ENCODE assay signal across 13 cellular contexts in the genomic region with DNA sequence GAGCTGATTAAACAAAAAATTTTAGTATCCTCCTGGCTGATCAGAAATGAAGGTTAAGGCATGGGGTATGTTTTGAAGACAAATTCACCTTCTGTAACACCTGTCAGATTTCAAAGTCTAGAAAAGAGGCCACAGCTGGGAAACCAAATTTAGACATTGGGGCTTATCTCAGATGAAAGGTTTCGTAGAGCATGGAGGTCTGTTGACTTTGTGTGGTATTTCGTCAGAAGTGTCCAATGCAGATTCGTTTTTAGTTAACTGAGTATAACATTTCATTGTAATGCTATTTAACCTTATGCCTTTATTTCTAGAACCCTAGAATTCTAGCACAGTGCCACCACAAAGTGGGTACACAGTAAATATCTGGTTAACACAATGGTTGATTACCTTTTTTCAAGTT.
DNase-seq lines count a peak whose midpoint lies in the region; ATAC-seq and TF ChIP-seq lines count a peak whose summit lies in the region.
"Had no signal": no experiment of that assay in that cellular context is flagged by ENCODE, and none has a peak within 500 bp of the region (broad histone marks: within the 10 kb centered on the region; RNA-seq: fewer than 3 reads in every experiment).

No MANE protein-coding gene starts in this region.

- H3K9me3 ChIP-seq in HEK293 (ENCODE audit: control insufficient read depth, insufficient read depth, low read depth, low read length) (no peaks in the 10 kb centered on the region), esophagus muscularis mucosa (no peaks in the 10 kb centered on the region)
- H3K9me3 ChIP-seq: suprapubic skin had no signal

- peaks cover 3% of the 10 kb centered on the region for H3K36me3 Mint-ChIP-seq in nephron (ENCODE audit: low read depth)
- no peaks in the 10 kb centered on the region for H3K36me3 Mint-ChIP-seq in activated T-cell treated with anti-CD3 and anti-CD28 coated beads, Interleukin-2, amount 50 U/mL, for 72 hours (ENCODE audit: insufficient read depth in 2 of 2)
- H3K36me3 Mint-ChIP-seq in activated CD4-positive, alpha-beta memory T cell treated with anti-CD3 and anti-CD28 coated beads for 36 hours = no peaks in the 10 kb centered on the region

- H3K4me3 ChIP-seq in HEK293 (ENCODE audit: low read depth, low read length) (no peak overlapping the region), esophagus muscularis mucosa (no peak overlapping the region)
- H3K4me3 ChIP-seq: GM23248, suprapubic skin had no signal

- CTCF ChIA-PET in HEK293 (lab: Yijun Ruan, JAX) = no interaction called here
- CTCF ChIA-PET in activated CD4-positive, alpha-beta memory T cell treated with anti-CD3 and anti-CD28 coated beads for 36 hours (lab: Charles Lee) = interaction anchor here (1.0 kb wide), 1 partner anchor 9 kb away, joined by 3 read pairs; no protein-coding TSS in a partner anchor

- no peak for TF ChIP-seq EP300 in esophagus muscularis mucosa (IDR thresholded peaks at IDR 0.05)

- POLR2A ChIA-PET in HEK293 (lab: Yijun Ruan, JAX) = no interaction called here
- POLR2A ChIA-PET in activated CD4-positive, alpha-beta memory T cell treated with anti-CD3 and anti-CD28 coated beads for 36 hours (lab: Charles Lee) = no interaction called here

- no peaks in the 10 kb centered on the region for H3K9me3 Mint-ChIP-seq in nephron
- H3K9me3 Mint-ChIP-seq in activated T-cell treated with anti-CD3 and anti-CD28 coated beads, Interleukin-2, amount 50 U/mL, for 72 hours = no peaks in the 10 kb centered on the region
- no peaks in the 10 kb centered on the region for H3K9me3 Mint-ChIP-seq in activated CD4-positive, alpha-beta memory T cell treated with anti-CD3 and anti-CD28 coated beads for 36 hours
- H3K9me3 Mint-ChIP-seq: activated naive CD4-positive, alpha-beta T cell treated with anti-CD3 and anti-CD28 coated beads for 36 hours; naive B cell had no signal

- H3K27me3 ChIP-seq in esophagus muscularis mucosa = no peaks in the 10 kb centered on the region
- H3K27me3 ChIP-seq: suprapubic skin had no signal

- no peak for TF ChIP-seq POLR2A in esophagus muscularis mucosa (IDR thresholded peaks at IDR 0.05; ENCODE audit: low read depth)

- H3K4me1 Mint-ChIP-seq in nephron = peaks cover 88% of the 10 kb centered on the region
- peaks cover 70% of the 10 kb centered on the region for H3K4me1 Mint-ChIP-seq in activated T-cell treated with anti-CD3 and anti-CD28 coated beads, Interleukin-2, amount 50 U/mL, for 72 hours (ENCODE audit: low read depth)
- peaks cover 51% of the 10 kb centered on the region for H3K4me1 Mint-ChIP-seq in activated CD4-positive, alpha-beta memory T cell treated with anti-CD3 and anti-CD28 coated beads for 36 hours (ENCODE audit: low read depth)

- no peak overlapping the region for H3K4me3 Mint-ChIP-seq in nephron
- no peak overlapping the region for H3K4me3 Mint-ChIP-seq in activated T-cell treated with anti-CD3 and anti-CD28 coated beads, Interleukin-2, amount 50 U/mL, for 72 hours
- no peak overlapping the region for H3K4me3 Mint-ChIP-seq in activated CD4-positive, alpha-beta memory T cell treated with anti-CD3 and anti-CD28 coated beads for 36 hours
- H3K4me3 Mint-ChIP-seq: activated naive CD4-positive, alpha-beta T cell treated with anti-CD3 and anti-CD28 coated beads for 36 hours; naive B cell had no signal

- no peaks in the 10 kb centered on the region for H3K27me3 Mint-ChIP-seq in nephron (ENCODE audit: low read depth)
- no peaks in the 10 kb centered on the region for H3K27me3 Mint-ChIP-seq in activated T-cell treated with anti-CD3 and anti-CD28 coated beads, Interleukin-2, amount 50 U/mL, for 72 hours (ENCODE audit: low read depth)
- H3K27me3 Mint-ChIP-seq in activated CD4-positive, alpha-beta memory T cell treated with anti-CD3 and anti-CD28 coated beads for 36 hours = no peaks in the 10 kb centered on the region

- WGBS in esophagus muscularis mucosa = 86% methylated on average over 3 of the region's 3 CpGs

- peaks cover 10% of the 10 kb centered on the region for H3K4me1 ChIP-seq in HEK293 (ENCODE audit: control insufficient read depth, insufficient read depth, low read length)
- peaks cover 50 to 96% (median 79%) of the 10 kb centered on the region in 4 donors for H3K4me1 ChIP-seq in esophagus muscularis mucosa

- H3K36me3 ChIP-seq in HEK293 (ENCODE audit: control insufficient read depth in 2 of 2, insufficient read depth in 1 of 2, low read length in 2 of 2) = no peaks in the 10 kb centered on the region
- no peaks in the 10 kb centered on the region for H3K36me3 ChIP-seq in esophagus muscularis mucosa
- H3K36me3 ChIP-seq: suprapubic skin had no signal

- DNase-seq in activated T-cell treated with anti-CD3 and anti-CD28 coated beads, Interleukin-2, amount 50 U/mL, for 72 hours = no peak
- DNase-seq in activated CD4-positive, alpha-beta memory T cell treated with anti-CD3 and anti-CD28 coated beads for 36 hours = no peak
- DNase-seq in esophagus muscularis mucosa (ENCODE audit: extremely low spot score) = no peak
- DNase-seq: activated naive CD4-positive, alpha-beta T cell treated with anti-CD3 and anti-CD28 coated beads for 36 hours; GM23248; Karpas-422; naive B cell; stimulated activated CD4-positive, alpha-beta T cell treated with anti-CD3 and anti-CD28 coated beads, Interleukin-2, amount 100 ng/mL, for 24 hours had no signal

- TF ChIP-seq CTCF in HEK293 (tag by site-specific recombination; IDR thresholded peaks at IDR 0.05) (no peak), nephron (IDR thresholded peaks at IDR 0.05; ENCODE audit: unreplicated experiment in 3 of 3) (no peak), esophagus muscularis mucosa (IDR thresholded peaks at IDR 0.05) (no peak)

- H3K27ac Mint-ChIP-seq in nephron = peak overlapping the region in 2 of 3 experiments; percentile 72 to 92
- H3K27ac Mint-ChIP-seq in activated T-cell treated with anti-CD3 and anti-CD28 coated beads, Interleukin-2, amount 50 U/mL, for 72 hours = no peak overlapping the region
- H3K27ac Mint-ChIP-seq in activated CD4-positive, alpha-beta memory T cell treated with anti-CD3 and anti-CD28 coated beads for 36 hours = no peak overlapping the region
- H3K27ac Mint-ChIP-seq: activated naive CD4-positive, alpha-beta T cell treated with anti-CD3 and anti-CD28 coated beads for 36 hours; naive B cell had no signal

- ATAC-seq in GM19023 (IDR thresholded peaks at IDR 0.05; ENCODE audit: unreplicated experiment) (peak; percentile 51), HG03521 (IDR thresholded peaks at IDR 0.05; ENCODE audit: unreplicated experiment) (peak; percentile 65)
- no peak for ATAC-seq in activated T-cell treated with anti-CD3 and anti-CD28 coated beads, Interleukin-2, amount 50 U/mL, for 72 hours (replicated peaks in 1 of 2)

- no peak overlapping the region for H3K27ac ChIP-seq in HEK293 (ENCODE audit: extremely low read depth, low read depth, low read length)
- no peak overlapping the region for H3K27ac ChIP-seq in esophagus muscularis mucosa (replicated peaks in 1 of 4)
- H3K27ac ChIP-seq: GM23248, suprapubic skin had no signal

- intact Hi-C loops in activated CD4-positive, alpha-beta memory T cell treated with anti-CD3 and anti-CD28 coated beads for 36 hours (cut with micrococcal nuclease) = no loop called here
- intact Hi-C loops in esophagus muscularis mucosa (cut with DNase I) = no loop called here

TF ChIP-seq in HEK293, 187 proteins besides CTCF, POLR2A, EP300 and RAD21:
- TF ChIP-seq, protein P1, sequence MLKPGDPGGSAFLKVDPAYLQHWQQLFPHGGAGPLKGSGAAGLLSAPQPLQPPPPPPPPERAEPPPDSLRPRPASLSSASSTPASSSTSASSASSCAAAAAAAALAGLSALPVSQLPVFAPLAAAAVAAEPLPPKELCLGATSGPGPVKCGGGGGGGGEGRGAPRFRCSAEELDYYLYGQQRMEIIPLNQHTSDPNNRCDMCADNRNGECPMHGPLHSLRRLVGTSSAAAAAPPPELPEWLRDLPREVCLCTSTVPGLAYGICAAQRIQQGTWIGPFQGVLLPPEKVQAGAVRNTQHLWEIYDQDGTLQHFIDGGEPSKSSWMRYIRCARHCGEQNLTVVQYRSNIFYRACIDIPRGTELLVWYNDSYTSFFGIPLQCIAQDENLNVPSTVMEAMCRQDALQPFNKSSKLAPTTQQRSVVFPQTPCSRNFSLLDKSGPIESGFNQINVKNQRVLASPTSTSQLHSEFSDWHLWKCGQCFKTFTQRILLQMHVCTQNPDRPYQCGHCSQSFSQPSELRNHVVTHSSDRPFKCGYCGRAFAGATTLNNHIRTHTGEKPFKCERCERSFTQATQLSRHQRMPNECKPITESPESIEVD (tag by site-specific recombination; IDR thresholded peaks at IDR 0.05) = peak; percentile 46; the same call in 1 of the 2 replicates
- TF ChIP-seq ZNF621 (tag by site-specific recombination; IDR thresholded peaks at IDR 0.05) (no peak), ZNF138 (tag by site-specific recombination; IDR thresholded peaks at IDR 0.05; ENCODE audit: borderline replicate concordance) (no peak), ZNF747 (tag by site-specific recombination; IDR thresholded peaks at IDR 0.05) (no peak), ZNF76 (tag by site-specific recombination; IDR thresholded peaks at IDR 0.05; ENCODE audit: borderline replicate concordance, low read depth) (no peak)
- TF ChIP-seq, protein P2, sequence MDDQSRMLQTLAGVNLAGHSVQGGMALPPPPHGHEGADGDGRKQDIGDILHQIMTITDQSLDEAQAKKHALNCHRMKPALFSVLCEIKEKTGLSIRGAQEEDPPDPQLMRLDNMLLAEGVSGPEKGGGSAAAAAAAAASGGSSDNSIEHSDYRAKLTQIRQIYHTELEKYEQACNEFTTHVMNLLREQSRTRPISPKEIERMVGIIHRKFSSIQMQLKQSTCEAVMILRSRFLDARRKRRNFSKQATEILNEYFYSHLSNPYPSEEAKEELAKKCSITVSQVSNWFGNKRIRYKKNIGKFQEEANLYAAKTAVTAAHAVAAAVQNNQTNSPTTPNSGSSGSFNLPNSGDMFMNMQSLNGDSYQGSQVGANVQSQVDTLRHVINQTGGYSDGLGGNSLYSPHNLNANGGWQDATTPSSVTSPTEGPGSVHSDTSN (CRISPR knock-in tag; IDR thresholded peaks at IDR 0.05) = no peak

Comparison
In these comparisons a context has a peak if more than half of its experiments do, and no peak if none do; other contexts are left out.
1. ATAC-seq: peak in GM19023 (single experiment) and HG03521 (single experiment); none in activated T-cell treated with anti-CD3 and anti-CD28 coated beads, Interleukin-2, amount 50 U/mL, for 72 hours (0 of 2).
2. H3K27ac Mint-ChIP-seq: peak in nephron (2 of 3); none in activated T-cell treated with anti-CD3 and anti-CD28 coated beads, Interleukin-2, amount 50 U/mL, for 72 hours (single experiment) and activated CD4-positive, alpha-beta memory T cell treated with anti-CD3 and anti-CD28 coated beads for 36 hours (single experiment).